In genomic region chr5:159198063-159199036, GRCh38 we compare ENCODE assay signal across 8 cellular contexts. TPM values are rescaled to one million over a fixed set of nuclear protein-coding genes. Genes with fewer than 3 reads are reported as not detected.
DNase-seq lines count a peak whose midpoint lies in the region; ATAC-seq and TF ChIP-seq lines count a peak whose summit lies in the region.

No MANE protein-coding gene starts in this region.

- H3K4me1 Mint-ChIP-seq in activated T-helper 2 cell treated with anti-CD3 and anti-CD28 coated beads, Interferon-gamma antibody, Interleukin-2, Interleukin-4, amounts not matched to agents 10 μg/mL and 5 μg/mL and 100 μg/mL, durations not matched to agents 14 hours and 24 hours and 36 hours (ENCODE audit: low read depth), result peaks cover 54% of the 10 kb centered on the region

- no peaks in the 10 kb centered on the region for H3K9me3 Mint-ChIP-seq in activated T-helper 2 cell treated with anti-CD3 and anti-CD28 coated beads, Interferon-gamma antibody, Interleukin-2, Interleukin-4, amounts not matched to agents 10 μg/mL and 5 μg/mL and 100 μg/mL, durations not matched to agents 14 hours and 24 hours and 36 hours

- intact Hi-C loops in activated T-helper 2 cell treated with anti-CD3 and anti-CD28 coated beads, Interferon-gamma antibody, Interleukin-2, Interleukin-4, amounts not matched to agents 10 μg/mL and 5 μg/mL and 100 μg/mL, durations not matched to agents 14 hours and 24 hours and 36 hours (cut with micrococcal nuclease), result loop anchor here (1.0 kb wide), 1 partner anchor 8 kb away; no protein-coding TSS in a partner anchor
- intact Hi-C loops in adrenal gland (cut with DNase I), result no loop called here

- peak overlapping the region; percentile 24 for H3K4me3 Mint-ChIP-seq in activated T-helper 2 cell treated with anti-CD3 and anti-CD28 coated beads, Interferon-gamma antibody, Interleukin-2, Interleukin-4, amounts not matched to agents 10 μg/mL and 5 μg/mL and 100 μg/mL, durations not matched to agents 14 hours and 24 hours and 36 hours (ENCODE audit: low read depth)

- H3K9me3 ChIP-seq in adrenal gland (replicated peaks in 1 of 3), result no peaks in the 10 kb centered on the region
- no peaks in the 10 kb centered on the region for H3K9me3 ChIP-seq in gastroesophageal sphincter

- no peak for TF ChIP-seq EP300 in gastroesophageal sphincter (IDR thresholded peaks at IDR 0.05)

- H3K27ac Mint-ChIP-seq in activated T-helper 2 cell treated with anti-CD3 and anti-CD28 coated beads, Interferon-gamma antibody, Interleukin-2, Interleukin-4, amounts not matched to agents 10 μg/mL and 5 μg/mL and 100 μg/mL, durations not matched to agents 14 hours and 24 hours and 36 hours, result peak overlapping the region; percentile 78

- TF ChIP-seq CTCF in GM10248 (IDR thresholded peaks at IDR 0.05; ENCODE audit: control extremely low read depth, extremely low read depth, low read depth, missing control alignments) (no peak), GM20000 (IDR thresholded peaks at IDR 0.05; ENCODE audit: extremely low read depth, missing control alignments) (no peak), adrenal gland (IDR thresholded peaks at IDR 0.05) (no peak), gastroesophageal sphincter (IDR thresholded peaks at IDR 0.05) (no peak)

- CTCF ChIA-PET in GM10248 (lab: Yijun Ruan, JAX), result interaction anchor here (0.5 to 3.5 kb wide), 10 partner anchors 9 to 301 kb away, joined by 3 to 13 read pairs (median 4); no protein-coding TSS in a partner anchor

- no peak overlapping the region for H3K27ac ChIP-seq in adrenal gland
- no peak overlapping the region for H3K27ac ChIP-seq in gastroesophageal sphincter

- H3K27me3 ChIP-seq in adrenal gland (no peaks in the 10 kb centered on the region), gastroesophageal sphincter (no peaks in the 10 kb centered on the region)

- no peaks in the 10 kb centered on the region for H3K27me3 Mint-ChIP-seq in activated T-helper 2 cell treated with anti-CD3 and anti-CD28 coated beads, Interferon-gamma antibody, Interleukin-2, Interleukin-4, amounts not matched to agents 10 μg/mL and 5 μg/mL and 100 μg/mL, durations not matched to agents 14 hours and 24 hours and 36 hours (ENCODE audit: low read depth)

- H3K4me3 ChIP-seq in adrenal gland (no peak overlapping the region), gastroesophageal sphincter (no peak overlapping the region)

- DNase-seq in GM10248 (ENCODE audit: extremely low spot score) (peak; percentile 72), GM20000 (ENCODE audit: low spot score) (peak; percentile 64), adrenal gland (no peak), HCEC 1CT (no peak), GOT3 (lab: John Stamatoyannopoulos, UW) (no peak)
- DNase-seq in activated T-helper 2 cell treated with anti-CD3 and anti-CD28 coated beads, Interferon-gamma antibody, Interleukin-2, Interleukin-4, amounts not matched to agents 10 μg/mL and 5 μg/mL and 100 μg/mL, durations not matched to agents 14 hours and 24 hours and 36 hours (ENCODE audit: low spot score), result no peak

- H3K36me3 Mint-ChIP-seq in activated T-helper 2 cell treated with anti-CD3 and anti-CD28 coated beads, Interferon-gamma antibody, Interleukin-2, Interleukin-4, amounts not matched to agents 10 μg/mL and 5 μg/mL and 100 μg/mL, durations not matched to agents 14 hours and 24 hours and 36 hours (ENCODE audit: low read depth), result peaks cover 82% of the 10 kb centered on the region

- POLR2A ChIA-PET in GM10248 (lab: Yijun Ruan, JAX), result interaction anchor here (1.0 kb wide), 1 partner anchor 8 kb away, joined by 5 read pairs; no protein-coding TSS in a partner anchor

- H3K36me3 ChIP-seq in adrenal gland (replicated peaks in 1 of 2) (peaks cover 0 to 11% of the 10 kb centered on the region in 2 donors), gastroesophageal sphincter (peaks cover 0 to 19% of the 10 kb centered on the region in 2 donors)

- H3K4me1 ChIP-seq in adrenal gland (replicated peaks in 1 of 2), result peaks cover 0 to 41% of the 10 kb centered on the region in 2 donors
- peaks cover 0 to 29% (median 4%) of the 10 kb centered on the region in 3 donors for H3K4me1 ChIP-seq in gastroesophageal sphincter

- TF ChIP-seq POLR2A in adrenal gland (IDR thresholded peaks at IDR 0.05) (no peak), gastroesophageal sphincter (IDR thresholded peaks at IDR 0.05) (no peak)

- ATAC-seq in HG03378 (IDR thresholded peaks at IDR 0.05; ENCODE audit: unreplicated experiment), result peak; percentile 97
- no peak for ATAC-seq in gastroesophageal sphincter

- 90 to 97% (median 95%) methylated on average over 5 of the region's 5 CpGs for WGBS in adrenal gland, 4 donors
- WGBS in gastroesophageal sphincter (ENCODE audit: low coverage in 1 of 2), 2 donors, result 87 to 100% methylated on average over 3 to 5 of the region's 5 CpGs

RNA-seq across cellular contexts. Expression of gene RNF145, which starts 11.0 kb away (rescaled TPM):
- total RNA-seq in activated T-helper 2 cell treated with anti-CD3 and anti-CD28 coated beads, Interferon-gamma antibody, Interleukin-2, Interleukin-4, amounts not matched to agents 10 μg/mL and 5 μg/mL and 100 μg/mL, durations not matched to agents 14 hours and 24 hours and 36 hours, result 113 and 124 TPM in 2 replicates
- total RNA-seq in adrenal gland (100 to 1,000 TPM in 3 of 8 donors, 10 to 100 TPM in 5; 65.2 to 138 (median 76.7) TPM), gastroesophageal sphincter (10 to 100 TPM; 39.3 to 89.4 (median 68.7) TPM)
- 10 to 100 TPM; 20.2 to 72.0 (median 22.5) TPM for polyA plus RNA-seq in adrenal gland

Comparison
In these comparisons a context has a peak if more than half of its experiments do, and no peak if none do; other contexts are left out.
1. DNase-seq: peak in GM10248 (single experiment) and GM20000 (single experiment); none in activated T-helper 2 cell treated with anti-CD3 and anti-CD28 coated beads, Interferon-gamma antibody, Interleukin-2, Interleukin-4, amounts not matched to agents 10 μg/mL and 5 μg/mL and 100 μg/mL, durations not matched to agents 14 hours and 24 hours and 36 hours (single experiment), adrenal gland (0 of 7), HCEC 1CT (single experiment) and GOT3 (single experiment).